In the genomic region with DNA sequence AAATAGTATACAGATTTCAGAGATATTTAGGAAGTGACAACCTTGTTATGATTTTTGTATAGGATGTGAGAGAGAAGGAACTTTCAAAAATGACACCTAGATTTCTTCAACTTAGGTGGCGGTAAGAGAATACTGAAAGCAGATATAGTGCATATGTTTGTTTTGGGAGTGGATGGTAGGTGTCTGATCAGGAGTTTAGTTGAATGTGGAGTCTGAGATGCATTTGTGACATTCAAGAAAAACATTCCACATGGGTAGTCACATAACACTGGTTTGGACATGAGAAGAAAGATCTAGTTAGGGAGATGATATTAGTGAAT, we compare ENCODE assay signal across 22 cellular contexts. TPM values are rescaled to one million over a fixed set of nuclear protein-coding genes. Genes with fewer than 3 reads are reported as not detected.
DNase-seq lines count a peak whose midpoint lies in the region; ATAC-seq and TF ChIP-seq lines count a peak whose summit lies in the region.
"Had no signal": no experiment of that assay in that cellular context is flagged by ENCODE, and none has a peak within 500 bp of the region (broad histone marks: within the 10 kb centered on the region; RNA-seq: fewer than 3 reads in every experiment).

No MANE protein-coding gene starts in this region.

- no peaks in the 10 kb centered on the region for H3K27me3 ChIP-seq in uterus
- H3K27me3 ChIP-seq: SJSA1, tibial artery had no signal

- no peak for DNase-seq in memory B cell (ENCODE audit: low spot score in 2 of 2)
- DNase-seq in uterus, result no peak
- DNase-seq: activated T-cell treated with anti-CD3 and anti-CD28 coated beads, Interleukin-2, amount 50 U/mL, for 24 hours; CD4-positive, alpha-beta T cell; DMS 273 treated with DMSO at 0.1 percent for 48 hours; H9; head of caudate nucleus; left cardiac atrium; mammary epithelial cell; NCI-H1436 treated with DMSO at 0.1 percent for 48 hours; NCI-H524; stimulated activated naive CD8-positive, alpha-beta T cell treated with anti-CD3 and anti-CD28 coated beads, Interleukin-15, amount 100 ng/mL, for 72 hours; tibial artery had no signal

- no peak overlapping the region for H3K4me3 Mint-ChIP-seq in memory B cell
- H3K4me3 Mint-ChIP-seq: activated T-cell treated with anti-CD3 and anti-CD28 coated beads, Interleukin-2, amount 50 U/mL, for 24 hours; brain; H9; stimulated activated naive CD8-positive, alpha-beta T cell treated with anti-CD3 and anti-CD28 coated beads, Interleukin-15, amount 100 ng/mL, for 72 hours; T-helper 1 cell treated with Interleukin-12 subunit alpha and Interleukin-12 subunit beta and Interleukin-4 antibody, amounts not matched to agents 30 μg/mL and 1 μg/mL, for 36 hours had no signal

- no peaks in the 10 kb centered on the region for H3K9me3 ChIP-seq in uterus
- H3K9me3 ChIP-seq: prostate gland, SJSA1, tibial artery had no signal

- H3K36me3 ChIP-seq in uterus, result no peaks in the 10 kb centered on the region
- H3K36me3 ChIP-seq: prostate gland, SJSA1, tibial artery had no signal

- no peak overlapping the region for H3K27ac Mint-ChIP-seq in memory B cell
- H3K27ac Mint-ChIP-seq: activated T-cell treated with anti-CD3 and anti-CD28 coated beads, Interleukin-2, amount 50 U/mL, for 24 hours; brain; CD4-positive, alpha-beta T cell; stimulated activated naive CD8-positive, alpha-beta T cell treated with anti-CD3 and anti-CD28 coated beads, Interleukin-15, amount 100 ng/mL, for 72 hours; T-helper 1 cell treated with Interleukin-12 subunit alpha and Interleukin-12 subunit beta and Interleukin-4 antibody, amounts not matched to agents 30 μg/mL and 1 μg/mL, for 36 hours had no signal

- TF ChIP-seq CTCF in uterus (IDR thresholded peaks at IDR 0.05), result no peak

- peaks cover 28% of the 10 kb centered on the region for H3K4me1 Mint-ChIP-seq in memory B cell

- TF ChIP-seq POLR2A in uterus (IDR thresholded peaks at IDR 0.05), result no peak

- H3K4me3 ChIP-seq in uterus, result no peak overlapping the region
- H3K4me3 ChIP-seq: prostate gland, SJSA1, tibial artery had no signal

- peaks cover 8% of the 10 kb centered on the region for H3K36me3 Mint-ChIP-seq in memory B cell

- H3K9me3 Mint-ChIP-seq in memory B cell, result no peaks in the 10 kb centered on the region
- H3K9me3 Mint-ChIP-seq: activated T-cell treated with anti-CD3 and anti-CD28 coated beads, Interleukin-2, amount 50 U/mL, for 24 hours; CD4-positive, alpha-beta T cell; H9; stimulated activated naive CD8-positive, alpha-beta T cell treated with anti-CD3 and anti-CD28 coated beads, Interleukin-15, amount 100 ng/mL, for 72 hours; T-helper 1 cell treated with Interleukin-12 subunit alpha and Interleukin-12 subunit beta and Interleukin-4 antibody, amounts not matched to agents 30 μg/mL and 1 μg/mL, for 36 hours had no signal

- H3K27me3 Mint-ChIP-seq in memory B cell, result no peaks in the 10 kb centered on the region
- H3K27me3 Mint-ChIP-seq: activated T-cell treated with anti-CD3 and anti-CD28 coated beads, Interleukin-2, amount 50 U/mL, for 24 hours; brain; CD4-positive, alpha-beta T cell; stimulated activated naive CD8-positive, alpha-beta T cell treated with anti-CD3 and anti-CD28 coated beads, Interleukin-15, amount 100 ng/mL, for 72 hours had no signal

- intact Hi-C loops in uterus (cut with DNase I; ENCODE audit: low total_unique reads), result no loop called here

- no peak overlapping the region for H3K27ac ChIP-seq in uterus
- H3K27ac ChIP-seq: prostate gland, SJSA1, tibial artery had no signal

- no peaks in the 10 kb centered on the region for H3K4me1 ChIP-seq in uterus
- H3K4me1 ChIP-seq: prostate gland, SJSA1 had no signal

- ATAC-seq in GM18520 (IDR thresholded peaks at IDR 0.05; ENCODE audit: unreplicated experiment) (peak; percentile 6), GM21528 (IDR thresholded peaks at IDR 0.05; ENCODE audit: low FRiP score, unreplicated experiment) (peak; percentile 9), HG03354 (IDR thresholded peaks at IDR 0.05; ENCODE audit: poor library complexity, severe bottlenecking, unreplicated experiment) (peak; percentile 14), memory B cell (ENCODE audit: low read depth) (peak; percentile 13), HG03095 (IDR thresholded peaks at IDR 0.05; ENCODE audit: unreplicated experiment) (no peak), GM19351 (IDR thresholded peaks at IDR 0.05; ENCODE audit: unreplicated experiment) (no peak)
- ATAC-seq: left cardiac atrium had no signal

RNA-seq across cellular contexts. Expression of gene STT3B, which starts 40.7 kb away (rescaled TPM):
- total RNA-seq in uterus, result 100 to 1,000 TPM in 2 of 4 donors, 10 to 100 TPM in 2; 57.1 to 233 (median 96.0) TPM

Comparison
In these comparisons a context has a peak if more than half of its experiments do, and no peak if none do; other contexts are left out.
1. ATAC-seq: peak in GM18520 (single experiment), GM21528 (single experiment), HG03354 (single experiment) and memory B cell (single experiment); none in HG03095 (single experiment) and GM19351 (single experiment).